Comparison of ENCODE assay signal across 8 cellular contexts in genomic region chr19:41397086-41398041, GRCh38. TPM values are rescaled to one million over a fixed set of nuclear protein-coding genes. Genes with fewer than 3 reads are reported as not detected.
DNase-seq lines count a peak whose midpoint lies in the region; ATAC-seq, FAIRE-seq and TF ChIP-seq lines count a peak whose summit lies in the region.

BCKDHA (plus strand) TSS chr19:41397818; CDS start chr19:41397828, 10 bp downstream.
EXOSC5 (minus strand) TSS chr19:41397359; CDS start chr19:41397328, 31 bp downstream.

- DNase-seq in D341Med (ENCODE audit: low spot score) (peak; percentile 99), HuH-7 (ENCODE audit: low spot score) (peak; percentile 99)
- peak; percentile 98 for DNase-seq in activated CD8-positive, alpha-beta memory T cell treated with anti-CD3 and anti-CD28 coated beads, Interleukin-2, amount 50 U/mL, for 48 hours
- peak; percentile 97 to 99 for DNase-seq in stimulated activated CD8-positive, alpha-beta memory T cell treated with anti-CD3 and anti-CD28 coated beads, Interleukin-15, amount 100 ng/mL, for 4 hours (ENCODE audit: low read depth in 2 of 2)

- 0% methylated on average over 45 to 46 of the region's 50 CpGs for WGBS in mesodermal cell (ENCODE audit: insufficient coverage in 2 of 2), 2 experiments

- H3K4me1 ChIP-seq in OCI-LY3 (ENCODE audit: low read length) (peaks cover 26% of the 10 kb centered on the region), mesodermal cell (ENCODE audit: control insufficient read depth, insufficient read depth, low read length, poor library complexity, severe bottlenecking) (peaks cover 11% of the 10 kb centered on the region)

- H3K4me3 ChIP-seq in OCI-LY3 (ENCODE audit: low read length) (peak within 1 kb of the TSS; percentile 84), mesodermal cell (ENCODE audit: extremely low read depth, insufficient read depth, low read length, poor library complexity, severe bottlenecking) (peak within 1 kb of the TSS; percentile 95)

- peak; percentile 87 for ATAC-seq in GM21515 (IDR thresholded peaks at IDR 0.05; ENCODE audit: unreplicated experiment)

- peaks cover 8% of the 10 kb centered on the region for H3K36me3 ChIP-seq in OCI-LY3 (replicated peaks; ENCODE audit: low read depth, low read length)
- no peaks in the 10 kb centered on the region for H3K36me3 ChIP-seq in mesodermal cell (ENCODE audit: control insufficient read depth, insufficient read depth, low read length)

- H3K9me3 ChIP-seq in OCI-LY3 (ENCODE audit: insufficient read depth, low read length) (no peaks in the 10 kb centered on the region), mesodermal cell (ENCODE audit: control insufficient read depth, low read length) (no peaks in the 10 kb centered on the region)

- no peaks in the 10 kb centered on the region for H4K20me1 ChIP-seq in OCI-LY3 (ENCODE audit: insufficient read depth, low read length)

- peak within 1 kb of the TSS; percentile 96 for H3K4me2 ChIP-seq in OCI-LY3 (ENCODE audit: low read length)

- peaks cover 58% of the 10 kb centered on the region for H3K79me2 ChIP-seq in OCI-LY3 (ENCODE audit: low read length)

- TF ChIP-seq CTCF in OCI-LY3 (IDR thresholded peaks at IDR 0.05; ENCODE audit: low read depth, low read length), result no peak

- H2AFZ ChIP-seq in OCI-LY3 (ENCODE audit: low read depth, low read length), result peak within 1 kb of the TSS; percentile 82

- no peaks in the 10 kb centered on the region for H3K27me3 ChIP-seq in OCI-LY3 (ENCODE audit: low read depth, low read length)

- H3K27ac ChIP-seq in OCI-LY3 (ENCODE audit: low read length) (peak within 1 kb of the TSS; percentile 80), mesodermal cell (ENCODE audit: low read depth, low read length, severe bottlenecking) (peak within 1 kb of the TSS; percentile 100)

- FAIRE-seq in endometrium (lab: Jason Lieb, UNC), result peak; percentile 96

- H3K9ac ChIP-seq in OCI-LY3 (ENCODE audit: low read length), result peak within 1 kb of the TSS; percentile 80

RNA-seq across cellular contexts. Expression of gene BCKDHA, which starts in this region (rescaled TPM):
- 46.9 TPM for polyA plus RNA-seq in mesodermal cell (2013, experiment 1 of 2)
- 39.0 TPM for polyA plus RNA-seq in mesodermal cell (2013, experiment 2 of 2)

RNA-seq across cellular contexts. Expression of gene EXOSC5, which starts in this region (rescaled TPM):
- polyA plus RNA-seq in mesodermal cell (2013, experiment 1 of 2), result 20.8 TPM
- 17.5 TPM for polyA plus RNA-seq in mesodermal cell (2013, experiment 2 of 2)

Comparison
In these comparisons a context has a peak if more than half of its experiments do, and no peak if none do; other contexts are left out.
1. Peak in every context shown above with its lines: DNase-seq, ATAC-seq, H3K4me3 ChIP-seq and H3K27ac ChIP-seq.